ENCODE assay signal across 1 cellular context in the genomic region with DNA sequence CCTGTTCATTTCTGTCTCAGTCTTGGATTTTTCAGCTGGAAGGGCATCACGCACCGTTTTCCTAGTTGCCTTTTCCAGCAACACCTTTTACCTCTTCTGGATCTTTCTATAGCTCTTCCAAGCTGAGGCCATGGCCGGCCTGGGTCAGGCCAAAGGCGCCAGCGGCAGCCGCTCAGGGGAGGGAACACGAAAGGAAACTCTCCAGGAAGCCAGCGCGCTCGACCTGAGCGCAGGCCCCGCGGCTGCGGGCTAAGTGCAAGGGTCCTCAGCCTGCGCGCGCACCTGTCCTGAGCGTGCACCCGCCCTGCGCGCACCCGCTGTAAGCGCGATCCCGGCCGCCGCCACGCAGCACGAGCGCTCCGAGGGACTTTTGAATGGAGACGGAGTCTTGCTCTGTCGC.
A peak's percentile ranks its signal among the peaks of the same experiment; 100 is the strongest.
TF ChIP-seq lines count a peak whose summit lies in the region.

No MANE protein-coding gene starts in this region.

TF ChIP-seq in K562, 482 proteins besides CTCF, POLR2A, EP300 and RAD21:
- peak; percentile 61 for TF ChIP-seq ZBTB33 (CRISPR knock-in tag; IDR thresholded peaks at IDR 0.05)
- TF ChIP-seq, protein P1, sequence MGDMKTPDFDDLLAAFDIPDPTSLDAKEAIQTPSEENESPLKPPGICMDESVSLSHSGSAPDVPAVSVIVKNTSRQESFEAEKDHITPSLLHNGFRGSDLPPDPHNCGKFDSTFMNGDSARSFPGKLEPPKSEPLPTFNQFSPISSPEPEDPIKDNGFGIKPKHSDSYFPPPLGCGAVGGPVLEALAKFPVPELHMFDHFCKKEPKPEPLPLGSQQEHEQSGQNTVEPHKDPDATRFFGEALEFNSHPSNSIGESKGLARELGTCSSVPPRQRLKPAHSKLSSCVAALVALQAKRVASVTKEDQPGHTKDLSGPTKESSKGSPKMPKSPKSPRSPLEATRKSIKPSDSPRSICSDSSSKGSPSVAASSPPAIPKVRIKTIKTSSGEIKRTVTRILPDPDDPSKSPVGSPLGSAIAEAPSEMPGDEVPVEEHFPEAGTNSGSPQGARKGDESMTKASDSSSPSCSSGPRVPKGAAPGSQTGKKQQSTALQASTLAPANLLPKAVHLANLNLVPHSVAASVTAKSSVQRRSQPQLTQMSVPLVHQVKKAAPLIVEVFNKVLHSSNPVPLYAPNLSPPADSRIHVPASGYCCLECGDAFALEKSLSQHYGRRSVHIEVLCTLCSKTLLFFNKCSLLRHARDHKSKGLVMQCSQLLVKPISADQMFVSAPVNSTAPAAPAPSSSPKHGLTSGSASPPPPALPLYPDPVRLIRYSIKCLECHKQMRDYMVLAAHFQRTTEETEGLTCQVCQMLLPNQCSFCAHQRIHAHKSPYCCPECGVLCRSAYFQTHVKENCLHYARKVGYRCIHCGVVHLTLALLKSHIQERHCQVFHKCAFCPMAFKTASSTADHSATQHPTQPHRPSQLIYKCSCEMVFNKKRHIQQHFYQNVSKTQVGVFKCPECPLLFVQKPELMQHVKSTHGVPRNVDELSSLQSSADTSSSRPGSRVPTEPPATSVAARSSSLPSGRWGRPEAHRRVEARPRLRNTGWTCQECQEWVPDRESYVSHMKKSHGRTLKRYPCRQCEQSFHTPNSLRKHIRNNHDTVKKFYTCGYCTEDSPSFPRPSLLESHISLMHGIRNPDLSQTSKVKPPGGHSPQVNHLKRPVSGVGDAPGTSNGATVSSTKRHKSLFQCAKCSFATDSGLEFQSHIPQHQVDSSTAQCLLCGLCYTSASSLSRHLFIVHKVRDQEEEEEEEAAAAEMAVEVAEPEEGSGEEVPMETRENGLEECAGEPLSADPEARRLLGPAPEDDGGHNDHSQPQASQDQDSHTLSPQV (IDR thresholded peaks at IDR 0.05) = no peak
